Comparison of ENCODE assay signal across 15 cellular contexts in the genomic region with DNA sequence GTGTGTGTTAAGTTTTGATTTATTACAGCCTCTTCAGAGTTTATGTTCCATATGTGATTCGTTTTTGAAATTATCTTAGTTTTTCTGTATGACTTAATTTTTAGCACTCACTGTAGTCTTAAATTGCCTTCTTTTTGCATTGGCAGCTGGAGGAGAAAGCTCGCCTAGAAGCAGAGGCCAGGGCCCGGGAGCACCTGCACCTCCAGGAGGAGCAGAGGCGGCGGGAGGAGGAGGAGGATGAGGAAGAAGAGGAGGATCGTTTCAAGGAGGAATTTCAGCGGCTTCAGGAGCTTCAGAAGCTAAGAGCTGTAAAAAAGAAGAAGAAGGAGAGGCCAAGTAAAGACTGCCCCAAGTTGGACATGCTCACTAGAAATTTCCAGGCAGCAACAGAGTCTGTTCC.
"Had no signal": no experiment of that assay in that cellular context is flagged by ENCODE, and none has a peak within 500 bp of the region (broad histone marks: within the 10 kb centered on the region; RNA-seq: fewer than 3 reads in every experiment).

No MANE protein-coding gene starts in this region.

- H3K4me1 ChIP-seq: body of pancreas, esophagus squamous epithelium, neural progenitor cell, psoas muscle, thyroid gland had no signal

- H3K4me2 ChIP-seq: neural progenitor cell, smooth muscle cell had no signal

- H3K27ac ChIP-seq: body of pancreas, coronary artery, esophagus squamous epithelium, neural progenitor cell, psoas muscle, thyroid gland had no signal

- H3K9me3 Mint-ChIP-seq: activated naive CD4-positive, alpha-beta T cell treated with anti-CD3 and anti-CD28 coated beads, Interleukin-2, amount 50 U/mL, for 24 hours; activated T-helper 1 cell treated with anti-CD3 and anti-CD28 coated beads, Interleukin-12 subunit alpha, Interleukin-12 subunit beta, Interleukin-2, Interleukin-4 antibody, amounts not matched to agents 30 ng/mL and 10 ng/mL and 1 ng/mL, durations not matched to agents 14 hours and 24 hours and 36 hours; neural progenitor cell had no signal

- H2AFZ ChIP-seq: neural progenitor cell had no signal

- H3K4me3 Mint-ChIP-seq: activated naive CD4-positive, alpha-beta T cell treated with anti-CD3 and anti-CD28 coated beads, Interleukin-2, amount 50 U/mL, for 24 hours; activated T-helper 1 cell treated with anti-CD3 and anti-CD28 coated beads, Interleukin-12 subunit alpha, Interleukin-12 subunit beta, Interleukin-2, Interleukin-4 antibody, amounts not matched to agents 30 ng/mL and 10 ng/mL and 1 ng/mL, durations not matched to agents 14 hours and 24 hours and 36 hours; neural progenitor cell had no signal

- H3K27ac Mint-ChIP-seq: activated T-helper 1 cell treated with anti-CD3 and anti-CD28 coated beads, Interleukin-12 subunit alpha, Interleukin-12 subunit beta, Interleukin-2, Interleukin-4 antibody, amounts not matched to agents 30 ng/mL and 10 ng/mL and 1 ng/mL, durations not matched to agents 14 hours and 24 hours and 36 hours; neural progenitor cell had no signal

- ATAC-seq: body of pancreas had no signal

- DNase-seq: activated CD4-positive, CD25-positive, alpha-beta regulatory T cell; amygdala; body of pancreas; central memory CD4-positive, alpha-beta T cell; esophagus squamous epithelium; kidney glomerular epithelial cell; midbrain; psoas muscle; thyroid gland had no signal

- H3K4me1 Mint-ChIP-seq: neural progenitor cell had no signal

- H3K9ac ChIP-seq: neural progenitor cell had no signal

- H3K27me3 Mint-ChIP-seq: activated naive CD4-positive, alpha-beta T cell treated with anti-CD3 and anti-CD28 coated beads, Interleukin-2, amount 50 U/mL, for 24 hours had no signal

- H3K9me3 ChIP-seq: body of pancreas, esophagus squamous epithelium, psoas muscle, right lobe of liver, thyroid gland had no signal

- H3K4me3 ChIP-seq: body of pancreas, coronary artery, esophagus squamous epithelium, neural progenitor cell, psoas muscle, right lobe of liver, smooth muscle cell, thyroid gland had no signal

- H3K27me3 ChIP-seq: body of pancreas, esophagus squamous epithelium, neural progenitor cell, right lobe of liver, thyroid gland had no signal
